15 cellular contexts compared by ENCODE assay signal in the genomic region with DNA sequence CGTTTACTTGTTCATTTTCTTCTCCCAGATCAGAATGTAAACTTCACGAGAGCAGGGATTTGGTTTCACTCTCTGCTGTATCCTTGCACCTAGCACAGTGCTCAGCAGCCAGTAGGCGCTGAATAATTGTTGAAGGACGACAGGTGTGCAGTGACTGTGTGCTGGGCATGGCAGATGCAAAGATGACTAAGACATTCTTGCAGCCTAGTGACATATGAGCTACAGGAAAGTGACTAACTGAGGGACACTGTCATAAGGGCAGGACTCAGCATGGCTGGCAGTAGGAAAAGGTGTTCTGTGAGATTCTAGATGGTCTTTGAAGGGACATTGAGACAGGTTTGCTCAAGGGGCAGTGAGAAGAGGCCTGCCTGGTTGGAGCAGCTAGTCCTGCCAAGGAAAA. TPM values are rescaled to one million over a fixed set of nuclear protein-coding genes. Genes with fewer than 3 reads are reported as not detected.
DNase-seq lines count a peak whose midpoint lies in the region; ATAC-seq, FAIRE-seq and TF ChIP-seq lines count a peak whose summit lies in the region.
"Had no signal": no experiment of that assay in that cellular context is flagged by ENCODE, and none has a peak within 500 bp of the region (broad histone marks: within the 10 kb centered on the region; RNA-seq: fewer than 3 reads in every experiment).

No MANE protein-coding gene starts in this region.

- no peak overlapping the region for H3K4me2 ChIP-seq in GM23248 (ENCODE audit: unreplicated experiment)

- peaks cover 15% of the 10 kb centered on the region for H3K79me2 ChIP-seq in GM23248 (ENCODE audit: insufficient read depth)

- H3K27ac ChIP-seq in GM23248, result no peak overlapping the region
- H3K27ac ChIP-seq: prostate gland, SK-N-MC, tibial nerve had no signal

- in situ Hi-C loops in GM23248 (cut with MboI), result no loop called here

- ATAC-seq in left colon, result peak; percentile 49

- no peaks in the 10 kb centered on the region for H3F3A ChIP-seq in GM23248 (ENCODE audit: insufficient read depth)

- no peak overlapping the region for H3K4me3 ChIP-seq in GM23248
- H3K4me3 ChIP-seq: prostate gland, SK-N-MC, tibial nerve had no signal

- no peaks in the 10 kb centered on the region for H3K27me3 ChIP-seq in GM23248 (replicated peaks; ENCODE audit: insufficient read depth)
- H3K27me3 ChIP-seq: tibial nerve had no signal

- no peak overlapping the region for H3K9ac ChIP-seq in GM23248

- no peaks in the 10 kb centered on the region for H4K20me1 ChIP-seq in GM23248 (ENCODE audit: insufficient read depth)

- TF ChIP-seq POLR2A in GM12892 (IDR thresholded peaks at IDR 0.05; ENCODE audit: low read depth, low read length), result no peak

- no peaks in the 10 kb centered on the region for H3K9me3 ChIP-seq in GM23248 (ENCODE audit: low read depth)
- H3K9me3 ChIP-seq: prostate gland, tibial nerve had no signal

- no peak overlapping the region for H2AFZ ChIP-seq in GM23248

- FAIRE-seq in GM12892 (lab: Jason Lieb, UNC), result no peak

- 0 out of 2 replicates have a peak, but pooled peaks cover 5% of the 10 kb centered on the region for H3K4me1 ChIP-seq in GM23248 (ENCODE audit: insufficient read depth)
- H3K4me1 ChIP-seq: prostate gland had no signal

- intact Hi-C loops in left colon (cut with DNase I, micrococcal nuclease), result no loop called here

- 71 to 76% methylated on average over 4 of the region's 4 CpGs for WGBS in GM23248 (ENCODE audit: low coverage in 1 of 2, low lambda C conversion rate in 2 of 2, missing lambda C conversion rate in 2 of 2), 2 experiments

- peak; percentile 24 for DNase-seq in stimulated activated CD4-positive, alpha-beta T cell treated with anti-CD3 and anti-CD28 coated beads, Interleukin-15, amount 100 ng/mL, for 24 hours
- DNase-seq in stimulated activated CD4-positive, alpha-beta T cell treated with anti-CD3 and anti-CD28 coated beads, Interleukin-2, amount 100 ng/mL, for 48 hours, result no peak
- DNase-seq in SHP77 (lab: John Stamatoyannopoulos, UW) (peak; percentile 54 to 59), left colon (no peak), NCI-H345 (lab: John Stamatoyannopoulos, UW) (no peak), GM23248 (no peak), GM12892 (ENCODE audit: insufficient read length) (no peak), GM19238 (ENCODE audit: insufficient read length, low spot score) (no peak)
- DNase-seq: activated CD4-positive, alpha-beta T cell treated with anti-CD3 and anti-CD28 coated beads, Interleukin-2, amount 50 U/mL, for 4 hours; hypothalamus; KBM-7; NCI-H226 had no signal

- H3K9me2 ChIP-seq in GM23248 (ENCODE audit: insufficient read depth), result no peaks in the 10 kb centered on the region

- H3K36me3 ChIP-seq in GM23248 (ENCODE audit: low read depth), result no peaks in the 10 kb centered on the region
- H3K36me3 ChIP-seq: prostate gland, tibial nerve had no signal

RNA-seq across cellular contexts. Expression of gene B4GALT5, which starts 4.0 kb away (rescaled TPM):
- 10 to 100 TPM; 58.1 to 64.8 TPM for total RNA-seq in left colon
- total RNA-seq in GM23248 (2014; rRNA removed; shearing (Covaris generic)), result 15.9 and 16.9 TPM in 2 replicates
- 4.2 and 4.5 TPM in 2 replicates for polyA plus RNA-seq in GM23248 (2016; fragmentation: Nextera tagmentation; extraction: Ambion mirVana)
- 19.3 TPM for polyA plus RNA-seq in GM12892 (2012; ENCODE audit: missing spikeins)

Comparison
In these comparisons a context has a peak if more than half of its experiments do, and no peak if none do; other contexts are left out.
1. DNase-seq: peak in stimulated activated CD4-positive, alpha-beta T cell treated with anti-CD3 and anti-CD28 coated beads, Interleukin-15, amount 100 ng/mL, for 24 hours (single experiment) and SHP77 (2 of 2); none in stimulated activated CD4-positive, alpha-beta T cell treated with anti-CD3 and anti-CD28 coated beads, Interleukin-2, amount 100 ng/mL, for 48 hours (0 of 2), left colon (0 of 2), NCI-H345 (single experiment), GM23248 (single experiment), GM12892 (single experiment) and GM19238 (single experiment).